8 cellular contexts compared by ENCODE assay signal in genomic region chr7:74231232-74231590, GRCh38. TPM values are rescaled to one million over a fixed set of nuclear protein-coding genes. Genes with fewer than 3 reads are reported as not detected.
DNase-seq lines count a peak whose midpoint lies in the region; ATAC-seq and TF ChIP-seq lines count a peak whose summit lies in the region.

No MANE protein-coding gene starts in this region.

- peak overlapping the region; percentile 16 for H3K27ac ChIP-seq in caudate nucleus (ENCODE audit: low read depth, low read length)
- no peak overlapping the region for H3K27ac ChIP-seq in effector memory CD4-positive, alpha-beta T cell (ENCODE audit: insufficient read depth, low read length, poor library complexity, severe bottlenecking)

- peaks cover 4% of the 10 kb centered on the region for H3K36me3 Mint-ChIP-seq in Calu3 (ENCODE audit: insufficient read depth, unreplicated experiment)

- no peaks in the 10 kb centered on the region for H3K9me3 Mint-ChIP-seq in Calu3 (ENCODE audit: low read depth, unreplicated experiment)

- H3K27ac Mint-ChIP-seq in Calu3 (ENCODE audit: unreplicated experiment), result no peak overlapping the region

- H3K4me1 Mint-ChIP-seq in Calu3 (ENCODE audit: low read depth, unreplicated experiment), result no peaks in the 10 kb centered on the region

- ATAC-seq in GM19372 (IDR thresholded peaks at IDR 0.05; ENCODE audit: low read depth, unreplicated experiment) (peak; percentile 64), HG03039 (IDR thresholded peaks at IDR 0.05; ENCODE audit: unreplicated experiment) (peak; percentile 45)

- H3K36me3 ChIP-seq in effector memory CD4-positive, alpha-beta T cell (ENCODE audit: control insufficient read depth, insufficient read depth, low read length), result peaks cover 24% of the 10 kb centered on the region

- CTCF ChIA-PET in Calu3 (lab: Charles Lee), result interaction anchor here (0.7 kb wide), 1 partner anchor 170 kb away, joined by 4 read pairs; no protein-coding TSS in a partner anchor

- H3K4me3 Mint-ChIP-seq in Calu3 (ENCODE audit: low read depth, unreplicated experiment), result no peak overlapping the region

- H3K4me1 ChIP-seq in effector memory CD4-positive, alpha-beta T cell (ENCODE audit: control insufficient read depth, insufficient read depth, low read length, poor library complexity, severe bottlenecking), result no peaks in the 10 kb centered on the region

- TF ChIP-seq CTCF in GM12864 (IDR thresholded peaks at IDR 0.05; ENCODE audit: low read depth, low read length, missing control alignments) (no peak), Calu3 (IDR thresholded peaks at IDR 0.05; ENCODE audit: unreplicated experiment) (no peak)

- BruUV-seq in Calu3 (replicated peaks; lab: Mats Ljungman, UMichigan), result no TSS peak

- intact Hi-C loops in Calu3 (cut with micrococcal nuclease; ENCODE audit: unreplicated experiment), result no loop called here

- H3K27me3 ChIP-seq in effector memory CD4-positive, alpha-beta T cell (replicated peaks; ENCODE audit: control insufficient read depth, insufficient read depth, low read length, poor library complexity, severe bottlenecking), result no peaks in the 10 kb centered on the region

- no peak overlapping the region for H3K4me3 ChIP-seq in GM12864 (ENCODE audit: low read depth, low read length)
- no peak overlapping the region for H3K4me3 ChIP-seq in effector memory CD4-positive, alpha-beta T cell (ENCODE audit: insufficient read depth, low read depth, low read length, poor library complexity, severe bottlenecking)

- DNase-seq in GM12864 (ENCODE audit: low read depth) (peak; percentile 86), caudate nucleus (lab: John Stamatoyannopoulos, UW) (no peak), NCI-H82 (lab: John Stamatoyannopoulos, UW) (no peak), NCI-H2029 (lab: John Stamatoyannopoulos, UW) (no peak), Calu3 (no peak)
- DNase-seq in effector memory CD4-positive, alpha-beta T cell, result no peak

- H3K27me3 Mint-ChIP-seq in Calu3 (ENCODE audit: unreplicated experiment), result no peaks in the 10 kb centered on the region

- H3K9me3 ChIP-seq in effector memory CD4-positive, alpha-beta T cell (ENCODE audit: control insufficient read depth, low read length), result no peaks in the 10 kb centered on the region

RNA-seq across cellular contexts. Expression of gene LAT2, which starts 21.4 kb away (rescaled TPM):
- total RNA-seq in Calu3 (2022), result 0.90 and 0.95 TPM in 2 replicates

RNA-seq across cellular contexts. Expression of gene RFC2, which starts 23.0 kb away (rescaled TPM):
- total RNA-seq in Calu3 (2022), result 32.5 and 38.6 TPM in 2 replicates

RNA-seq across cellular contexts. Expression of gene EIF4H, which starts 57.1 kb away (rescaled TPM):
- total RNA-seq in Calu3 (2022), result 191 and 196 TPM in 2 replicates

RNA-seq across cellular contexts. Expression of gene CLIP2, which starts 58.0 kb away (rescaled TPM):
- 22.4 and 22.9 TPM in 2 replicates for total RNA-seq in Calu3 (2022)
